8 cellular contexts compared by ENCODE assay signal in the genomic region with DNA sequence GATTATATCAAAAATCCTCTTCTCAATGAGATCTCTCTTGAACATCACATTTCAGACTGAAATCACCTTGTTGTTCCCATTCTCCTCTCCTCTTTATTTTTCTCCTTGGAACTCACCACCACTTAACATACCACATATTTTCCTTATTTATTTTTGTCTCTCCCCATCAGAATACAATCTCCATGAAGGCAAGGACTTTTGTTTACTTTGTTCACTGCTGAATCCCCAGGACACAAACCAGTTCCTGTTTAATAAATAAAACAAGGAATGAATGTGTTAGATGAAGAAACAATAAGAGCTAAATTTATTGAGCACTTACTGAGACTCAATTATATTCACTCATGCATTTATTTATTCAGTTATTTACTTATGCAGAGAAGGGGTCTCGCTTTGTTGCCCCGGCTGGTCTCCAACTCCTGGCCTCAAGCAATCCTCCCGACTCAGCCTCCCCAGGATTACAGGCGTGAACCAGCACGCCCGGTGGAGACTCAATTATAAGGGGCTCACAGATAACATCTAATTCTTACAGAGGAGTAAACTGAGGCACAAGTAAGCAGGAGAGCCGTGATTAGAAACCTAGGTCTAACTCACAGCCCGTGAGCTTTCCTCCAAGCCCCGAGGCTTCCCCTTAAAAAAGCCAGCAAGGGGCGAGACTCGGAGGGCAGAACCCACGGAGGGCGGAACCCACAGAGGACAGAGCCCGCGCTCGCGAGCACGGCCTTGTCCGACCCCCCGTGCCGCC. TPM values are rescaled to one million over a fixed set of nuclear protein-coding genes. Genes with fewer than 3 reads are reported as not detected.
A peak's percentile ranks its signal among the peaks of the same experiment; 100 is the strongest.
DNase-seq lines count a peak whose midpoint lies in the region; ATAC-seq, FAIRE-seq and TF ChIP-seq lines count a peak whose summit lies in the region.

No MANE protein-coding gene starts in this region.

- H3K9me3 ChIP-seq in RWPE2 (ENCODE audit: severe bottlenecking) (no peaks in the 10 kb centered on the region), esophagus (ENCODE audit: control insufficient read depth in 2 of 2, insufficient read depth in 1 of 2, low read depth in 1 of 2, low read length in 1 of 2) (no peaks in the 10 kb centered on the region), pancreas (no peaks in the 10 kb centered on the region)

- peaks cover 30% of the 10 kb centered on the region for H3K4me1 Mint-ChIP-seq in Calu3 (ENCODE audit: low read depth, unreplicated experiment)

- no peak for TF ChIP-seq CTCF in Calu3 (IDR thresholded peaks at IDR 0.05; ENCODE audit: unreplicated experiment)
- no peak for TF ChIP-seq CTCF in RWPE2 (IDR thresholded peaks at IDR 0.05; ENCODE audit: poor library complexity, severe bottlenecking)
- TF ChIP-seq CTCF in pancreas (IDR thresholded peaks at IDR 0.05): no peak

- TSS peak; percentile 84 for BruUV-seq in Calu3 (replicated peaks; lab: Mats Ljungman, UMichigan)

- 20 to 24% methylated on average over 21 of the region's 21 CpGs for WGBS in esophagus, 2 donors
- WGBS in pancreas, 2 donors: 23% methylated on average over 21 of the region's 21 CpGs

- H3K27ac Mint-ChIP-seq in Calu3 (ENCODE audit: unreplicated experiment): peak overlapping the region; percentile 92

- no peak for FAIRE-seq in pancreas (lab: Jason Lieb, UNC)

- DNase-seq in Calu3 (no peak), RWPE2 (ENCODE audit: low spot score) (no peak), pancreas (no peak), NCI-H1092 treated with DMSO at 0.1 percent for 48 hours (lab: John Stamatoyannopoulos, UW) (no peak), NCI-H2196 treated with DMSO at 0.1 percent for 48 hours (lab: John Stamatoyannopoulos, UW; ENCODE audit: unreplicated experiment) (no peak), germinal center (ENCODE audit: low spot score) (no peak)
- DNase-seq in activated CD8-positive, alpha-beta memory T cell treated with anti-CD3 and anti-CD28 coated beads for 24 hours: no peak

- no peaks in the 10 kb centered on the region for H3K27me3 Mint-ChIP-seq in Calu3 (ENCODE audit: unreplicated experiment)

- intact Hi-C loops in Calu3 (cut with micrococcal nuclease; ENCODE audit: unreplicated experiment) (loop anchor here (5.0 kb wide), 1 partner anchor 55 kb away; no protein-coding TSS in a partner anchor), pancreas (cut with DNase I) (no loop called here)

- H3K27me3 ChIP-seq in RWPE2 (ENCODE audit: insufficient read depth, poor library complexity, severe bottlenecking) (no peaks in the 10 kb centered on the region), esophagus (ENCODE audit: control insufficient read depth in 1 of 2, insufficient read depth in 2 of 2, low read length in 2 of 2) (no peaks in the 10 kb centered on the region), pancreas (no peaks in the 10 kb centered on the region)

- peaks cover 18% of the 10 kb centered on the region for H3K36me3 Mint-ChIP-seq in Calu3 (ENCODE audit: insufficient read depth, unreplicated experiment)

- H3K9me3 Mint-ChIP-seq in Calu3 (ENCODE audit: low read depth, unreplicated experiment): no peaks in the 10 kb centered on the region

- CTCF ChIA-PET in Calu3 (lab: Charles Lee): interaction anchor here (0.7 to 1.4 kb wide), 8 partner anchors 22 to 287 kb away, joined by 3 to 9 read pairs (median 4); a partner anchor contains a TSS

- H3K4me1 ChIP-seq in RWPE2 (ENCODE audit: insufficient read depth, poor library complexity, severe bottlenecking) (peaks cover 38% of the 10 kb centered on the region), esophagus (ENCODE audit: control insufficient read depth in 2 of 2, insufficient read depth in 2 of 2, low read length in 1 of 2) (peaks cover 0 to 2% of the 10 kb centered on the region in 2 donors), pancreas (peaks cover 0 to 8% (median 7%) of the 10 kb centered on the region in 3 donors)

- H3K27ac ChIP-seq in RWPE2 (ENCODE audit: poor library complexity, severe bottlenecking): peak overlapping the region; percentile 90
- H3K27ac ChIP-seq in esophagus (ENCODE audit: low read depth in 2 of 2, low read length in 1 of 2): peak overlapping the region; percentile 73 to 82
- H3K27ac ChIP-seq in pancreas: peak overlapping the region; percentile 74 to 90 (median 82)

- H3K36me3 ChIP-seq in RWPE2 (ENCODE audit: low read depth): peaks cover 21% of the 10 kb centered on the region
- peaks cover 0 to 2% of the 10 kb centered on the region in 2 donors for H3K36me3 ChIP-seq in esophagus (ENCODE audit: control insufficient read depth in 2 of 2, insufficient read depth in 2 of 2, low read length in 1 of 2)
- H3K36me3 ChIP-seq in pancreas: no peaks in the 10 kb centered on the region

- H3K4me3 Mint-ChIP-seq in Calu3 (ENCODE audit: low read depth, unreplicated experiment): peak overlapping the region; percentile 98

- no peak for ATAC-seq in RWPE2 (ENCODE audit: low read depth)
- no peak for ATAC-seq in pancreas

- H3K4me3 ChIP-seq in RWPE2 (ENCODE audit: severe bottlenecking) (peak overlapping the region; percentile 55), esophagus (ENCODE audit: low read depth in 1 of 2, low read length in 2 of 2) (peak overlapping the region; percentile 42 to 65), pancreas (peak overlapping the region; percentile 62 to 76 (median 67))

RNA-seq across cellular contexts. Expression of a gene that starts 0.6 kb away (rescaled TPM):
- total RNA-seq in Calu3 (2022) (17.8 and 23.0 TPM in 2 replicates), pancreas (10 to 100 TPM in 1 of 6 donors, 1 to 10 TPM in 5; 5.1 to 11.4 (median 6.2) TPM)
- polyA plus RNA-seq in esophagus (1 to 10 TPM; 5.7 to 7.9 TPM), pancreas (1 to 10 TPM; 2.3 to 3.5 TPM)
